17 cellular contexts compared by ENCODE assay signal in genomic region chr4:42172921-42173320, GRCh38. TPM values are rescaled to one million over a fixed set of nuclear protein-coding genes. Genes with fewer than 3 reads are reported as not detected.
DNase-seq lines count a peak whose midpoint lies in the region; ATAC-seq and TF ChIP-seq lines count a peak whose summit lies in the region.
"Had no signal": no experiment of that assay in that cellular context is flagged by ENCODE, and none has a peak within 500 bp of the region (broad histone marks: within the 10 kb centered on the region; RNA-seq: fewer than 3 reads in every experiment).

No MANE protein-coding gene starts in this region.

- H3K27ac Mint-ChIP-seq in GM23338, result no peak overlapping the region
- H3K27ac Mint-ChIP-seq: CD4-positive, alpha-beta memory T cell had no signal

- no peak overlapping the region for H3K27ac ChIP-seq in GM23338 (ENCODE audit: low read depth)
- H3K27ac ChIP-seq in PC-3 (ENCODE audit: low read length), result no peak overlapping the region
- H3K27ac ChIP-seq in stomach, result no peak overlapping the region

- H2AFZ ChIP-seq in GM23338, result peak overlapping the region; percentile 49; the same call in 1 of the 2 replicates
- H2AFZ ChIP-seq in PC-3 (ENCODE audit: low read length), result no peak overlapping the region

- ATAC-seq in GM23338, result peak; percentile 64
- no peak for ATAC-seq in PC-3
- ATAC-seq in HG03469 (IDR thresholded peaks at IDR 0.05; ENCODE audit: unreplicated experiment), result no peak
- no peak for ATAC-seq in HG03342 (IDR thresholded peaks at IDR 0.05; ENCODE audit: unreplicated experiment)
- ATAC-seq: HCT116 had no signal

- no peak overlapping the region for H3K9ac ChIP-seq in PC-3 (ENCODE audit: low read length)

- H3K79me2 ChIP-seq in GM23338 (replicated peaks; ENCODE audit: insufficient read depth) (no peaks in the 10 kb centered on the region), PC-3 (ENCODE audit: low read length) (no peaks in the 10 kb centered on the region)

- no peaks in the 10 kb centered on the region for H3K27me3 ChIP-seq in GM23338 (ENCODE audit: insufficient read depth)
- H3K27me3 ChIP-seq in PC-3 (ENCODE audit: low read length), result no peaks in the 10 kb centered on the region
- no peaks in the 10 kb centered on the region for H3K27me3 ChIP-seq in stomach

- peaks cover 13% of the 10 kb centered on the region for H3K4me1 ChIP-seq in GM23338 (ENCODE audit: insufficient read depth)
- no peaks in the 10 kb centered on the region for H3K4me1 ChIP-seq in PC-3 (ENCODE audit: insufficient read depth, low read length)
- H3K4me1 ChIP-seq in stomach, result no peaks in the 10 kb centered on the region

- intact Hi-C loops in PC-3 (cut with micrococcal nuclease), result no loop called here
- intact Hi-C loops in stomach (cut with DNase I; ENCODE audit: low total_unique reads), result no loop called here

- H3K27me3 Mint-ChIP-seq in GM23338 (ENCODE audit: insufficient read depth, low read depth, poor library complexity), result no peaks in the 10 kb centered on the region

- no peak for TF ChIP-seq POLR2A in stomach (IDR thresholded peaks at IDR 0.05)

- CTCF ChIA-PET in PC-3 (lab: Charles Lee), result no interaction called here

- H3K4me3 Mint-ChIP-seq in GM23338, result no peak overlapping the region
- H3K4me3 Mint-ChIP-seq: CD4-positive, alpha-beta memory T cell had no signal

- no peak overlapping the region for H3K4me2 ChIP-seq in GM23338
- no peak overlapping the region for H3K4me2 ChIP-seq in PC-3 (ENCODE audit: low read length)

- H3K36me3 Mint-ChIP-seq in GM23338 (ENCODE audit: low read depth), result no peaks in the 10 kb centered on the region
- H3K36me3 Mint-ChIP-seq: CD4-positive, alpha-beta memory T cell had no signal

- TF ChIP-seq EP300 in stomach (IDR thresholded peaks at IDR 0.05), result no peak

- no peaks in the 10 kb centered on the region for H3F3A ChIP-seq in GM23338 (replicated peaks; ENCODE audit: low read depth)
- H3F3A ChIP-seq in PC-3 (ENCODE audit: low read length, unreplicated experiment), result no peaks in the 10 kb centered on the region

- H3K9me3 ChIP-seq in PC-3 (ENCODE audit: low read length) (no peaks in the 10 kb centered on the region), stomach (no peaks in the 10 kb centered on the region)

- POLR2A ChIA-PET in PC-3 (lab: Charles Lee; ENCODE audit: unreplicated experiment), result no interaction called here

- H3K4me3 ChIP-seq in GM23338, result no peak overlapping the region
- H3K4me3 ChIP-seq in PC-3 (ENCODE audit: low read length), result no peak overlapping the region
- no peak overlapping the region for H3K4me3 ChIP-seq in stomach

- peaks cover 3% of the 10 kb centered on the region; the same call in 2 of the 3 replicates for H3K9me3 Mint-ChIP-seq in GM23338

- peaks cover 15% of the 10 kb centered on the region for H3K4me1 Mint-ChIP-seq in GM23338
- H3K4me1 Mint-ChIP-seq: CD4-positive, alpha-beta memory T cell had no signal

- peaks cover 17% of the 10 kb centered on the region for H3K9me2 ChIP-seq in GM23338 (ENCODE audit: insufficient read depth)
- no peaks in the 10 kb centered on the region for H3K9me2 ChIP-seq in PC-3 (replicated peaks; ENCODE audit: low read length)

- no peaks in the 10 kb centered on the region; the same call in 1 of the 2 replicates for H3K36me3 ChIP-seq in GM23338 (ENCODE audit: insufficient read depth)
- H3K36me3 ChIP-seq in PC-3 (ENCODE audit: low read depth, low read length), result no peaks in the 10 kb centered on the region
- no peaks in the 10 kb centered on the region for H3K36me3 ChIP-seq in stomach

- 36 to 47% (median 44%) methylated on average over 2 of the region's 2 CpGs for WGBS in stomach, 5 donors

- TF ChIP-seq CTCF in GM23338 (conservative IDR thresholded peaks at IDR 0.05; ENCODE audit: low read depth in 2 of 2), result no peak
- no peak for TF ChIP-seq CTCF in PC-3 (conservative IDR thresholded peaks at IDR 0.05; ENCODE audit: low read depth, low read length)
- no peak for TF ChIP-seq CTCF in stomach (IDR thresholded peaks at IDR 0.05)

- H4K20me1 ChIP-seq in GM23338 (replicated peaks; ENCODE audit: insufficient read depth) (no peaks in the 10 kb centered on the region), PC-3 (ENCODE audit: low read length) (no peaks in the 10 kb centered on the region)

- DNase-seq in GM23338 (ENCODE audit: low spot score) (peak; percentile 12), PC-3 (peak; percentile 19), astrocyte of the hippocampus (ENCODE audit: low read depth, low spot score) (peak; percentile 49), stomach (no peak)
- no peak for DNase-seq in stimulated activated CD4-positive, alpha-beta T cell treated with anti-CD3 and anti-CD28 coated beads, Interleukin-4, amount 100 ng/mL, for 1 hour
- DNase-seq: C1 segment of cervical spinal cord; Calu3; CD4-positive, alpha-beta memory T cell; COR-L47; DMS53; DMS79 treated with DMSO at 0.1 percent for 48 hours; GF-D8; H7 had no signal

- no TSS peak for BruUV-seq in PC-3 (replicated peaks; lab: Mats Ljungman, UMichigan)

TF ChIP-seq in GM23338, 12 proteins besides CTCF, POLR2A, EP300 and RAD21 (continues in another document):
- TF ChIP-seq, protein P1, sequence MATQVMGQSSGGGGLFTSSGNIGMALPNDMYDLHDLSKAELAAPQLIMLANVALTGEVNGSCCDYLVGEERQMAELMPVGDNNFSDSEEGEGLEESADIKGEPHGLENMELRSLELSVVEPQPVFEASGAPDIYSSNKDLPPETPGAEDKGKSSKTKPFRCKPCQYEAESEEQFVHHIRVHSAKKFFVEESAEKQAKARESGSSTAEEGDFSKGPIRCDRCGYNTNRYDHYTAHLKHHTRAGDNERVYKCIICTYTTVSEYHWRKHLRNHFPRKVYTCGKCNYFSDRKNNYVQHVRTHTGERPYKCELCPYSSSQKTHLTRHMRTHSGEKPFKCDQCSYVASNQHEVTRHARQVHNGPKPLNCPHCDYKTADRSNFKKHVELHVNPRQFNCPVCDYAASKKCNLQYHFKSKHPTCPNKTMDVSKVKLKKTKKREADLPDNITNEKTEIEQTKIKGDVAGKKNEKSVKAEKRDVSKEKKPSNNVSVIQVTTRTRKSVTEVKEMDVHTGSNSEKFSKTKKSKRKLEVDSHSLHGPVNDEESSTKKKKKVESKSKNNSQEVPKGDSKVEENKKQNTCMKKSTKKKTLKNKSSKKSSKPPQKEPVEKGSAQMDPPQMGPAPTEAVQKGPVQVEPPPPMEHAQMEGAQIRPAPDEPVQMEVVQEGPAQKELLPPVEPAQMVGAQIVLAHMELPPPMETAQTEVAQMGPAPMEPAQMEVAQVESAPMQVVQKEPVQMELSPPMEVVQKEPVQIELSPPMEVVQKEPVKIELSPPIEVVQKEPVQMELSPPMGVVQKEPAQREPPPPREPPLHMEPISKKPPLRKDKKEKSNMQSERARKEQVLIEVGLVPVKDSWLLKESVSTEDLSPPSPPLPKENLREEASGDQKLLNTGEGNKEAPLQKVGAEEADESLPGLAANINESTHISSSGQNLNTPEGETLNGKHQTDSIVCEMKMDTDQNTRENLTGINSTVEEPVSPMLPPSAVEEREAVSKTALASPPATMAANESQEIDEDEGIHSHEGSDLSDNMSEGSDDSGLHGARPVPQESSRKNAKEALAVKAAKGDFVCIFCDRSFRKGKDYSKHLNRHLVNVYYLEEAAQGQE (IDR thresholded peaks at IDR 0.05; ENCODE audit: unreplicated experiment), result no peak
- TF ChIP-seq CREB1 (CRISPR knock-in tag; IDR thresholded peaks at IDR 0.05; ENCODE audit: low read depth), result no peak
- TF ChIP-seq EZH2 (IDR thresholded peaks at IDR 0.05; ENCODE audit: low read depth, unreplicated experiment), result no peak
- TF ChIP-seq NANOG (IDR thresholded peaks at IDR 0.05; ENCODE audit: borderline replicate concordance), result no peak
- no peak for TF ChIP-seq ETS1 (IDR thresholded peaks at IDR 0.05)
- TF ChIP-seq ZNF114 (CRISPR knock-in tag; IDR thresholded peaks at IDR 0.05), result no peak

RNA-seq across cellular contexts. Expression of gene BEND4, which starts 20.5 kb away (rescaled TPM):
- total RNA-seq in GM23338 (2014; rRNA removed; shearing (Covaris generic)), result 60.2 and 60.4 TPM in 2 replicates
- polyA plus RNA-seq in GM23338 (2016; fragmentation: Nextera tagmentation; extraction: Ambion mirVana), result 13.0 and 13.5 TPM in 2 replicates
- total RNA-seq in PC-3 (2014; rRNA removed), result not detected in 2 replicates
- under 1 TPM in 2 of 5 donors, not detected in 3; 0.43 to 0.73 TPM for total RNA-seq in stomach
- under 1 TPM; 0.05 to 0.31 (median 0.12) TPM for polyA plus RNA-seq in stomach
- total RNA-seq: Calu3 had no signal
- polyA plus RNA-seq: BJ had no signal

Comparison
In these comparisons a context has a peak if more than half of its experiments do, and no peak if none do; other contexts are left out.
1. DNase-seq: peak in GM23338 (single experiment), PC-3 (single experiment) and astrocyte of the hippocampus (single experiment); none in stimulated activated CD4-positive, alpha-beta T cell treated with anti-CD3 and anti-CD28 coated beads, Interleukin-4, amount 100 ng/mL, for 1 hour (single experiment) and stomach (single experiment).
2. RNA of gene BEND4, which starts 20.5 kb away (total RNA-seq): 60.2 to 60.4 TPM in GM23338; not detected in PC-3 and 0.43 to 0.73 TPM in stomach; every median in the first group is over 10 times any median in the second.